In genomic region chr11:66904981-66905521, GRCh38 we compare ENCODE assay signal across 2 cellular contexts.
TF ChIP-seq lines count a peak whose summit lies in the region.

No MANE protein-coding gene starts in this region.

TF ChIP-seq in HCT116, 20 proteins besides CTCF, POLR2A, EP300 and RAD21:
- TF ChIP-seq CBX3 (IDR thresholded peaks at IDR 0.05; ENCODE audit: low read depth) = no peak
- no peak for TF ChIP-seq ZFX (IDR thresholded peaks at IDR 0.05)
- TF ChIP-seq SP1 (IDR thresholded peaks at IDR 0.05; ENCODE audit: low read depth) = no peak
- no peak for TF ChIP-seq EZH2 (IDR thresholded peaks at IDR 0.05)
- TF ChIP-seq TCF7L2 (IDR thresholded peaks at IDR 0.05; ENCODE audit: borderline replicate concordance, extremely low read depth, insufficient read depth, insufficient read length) = no peak
- TF ChIP-seq EZH2phosphoT487 (IDR thresholded peaks at IDR 0.05; ENCODE audit: borderline replicate concordance) = no peak
- no peak for TF ChIP-seq SIN3A (IDR thresholded peaks at IDR 0.05; ENCODE audit: low read depth)
- TF ChIP-seq POLR2AphosphoS5 (IDR thresholded peaks at IDR 0.05; ENCODE audit: low read depth, low read length) = no peak
- TF ChIP-seq EGR1 (IDR thresholded peaks at IDR 0.05; ENCODE audit: low read depth) = no peak
- no peak for TF ChIP-seq ZBTB33 (IDR thresholded peaks at IDR 0.05; ENCODE audit: extremely low read depth, insufficient replicate concordance, low read length)
- TF ChIP-seq ELF1 (IDR thresholded peaks at IDR 0.05; ENCODE audit: borderline replicate concordance, low read depth) = no peak
- TF ChIP-seq ATF3 (IDR thresholded peaks at IDR 0.05) = no peak
- TF ChIP-seq CEBPB (IDR thresholded peaks at IDR 0.05; ENCODE audit: low read depth) = no peak
- no peak for TF ChIP-seq MAX (IDR thresholded peaks at IDR 0.05)

TF ChIP-seq in HepG2, 621 proteins besides CTCF, POLR2A, EP300 and RAD21:
- TF ChIP-seq POGZ (CRISPR knock-in tag; IDR thresholded peaks at IDR 0.05) = no peak
- peak; percentile 87 for TF ChIP-seq MAFF (IDR thresholded peaks at IDR 0.05; ENCODE audit: low read depth, low read length)
- TF ChIP-seq ZFX (CRISPR knock-in tag; IDR thresholded peaks at IDR 0.05; ENCODE audit: low read depth) = 0 out of 2 replicates have a peak, but pooled peaks have one; percentile 14
- 0 out of 2 replicates have a peak, but pooled peaks have one; percentile 8 for TF ChIP-seq RCOR2 (CRISPR knock-in tag; IDR thresholded peaks at IDR 0.05)
- peak; percentile 87 to 89 for TF ChIP-seq MAFK (conservative IDR thresholded peaks at IDR 0.05 in 1 of 2, IDR thresholded peaks at IDR 0.05 in 1 of 2; ENCODE audit: low read length in 2 of 2)
- peak; percentile 27; the same call in 1 of the 2 replicates for TF ChIP-seq YEATS4 (CRISPR knock-in tag; IDR thresholded peaks at IDR 0.05; ENCODE audit: borderline replicate concordance)
